21 cellular contexts compared by ENCODE assay signal in genomic region chr22:43431821-43432554, GRCh38. TPM values are rescaled to one million over a fixed set of nuclear protein-coding genes. Genes with fewer than 3 reads are reported as not detected.
DNase-seq lines count a peak whose midpoint lies in the region; ATAC-seq and TF ChIP-seq lines count a peak whose summit lies in the region.
"Had no signal": no experiment of that assay in that cellular context is flagged by ENCODE, and none has a peak within 500 bp of the region (broad histone marks: within the 10 kb centered on the region; RNA-seq: fewer than 3 reads in every experiment).

No MANE protein-coding gene starts in this region.

- TF ChIP-seq POLR2A in spleen (IDR thresholded peaks at IDR 0.05), result no peak

- H3K27ac Mint-ChIP-seq in stimulated activated naive CD8-positive, alpha-beta T cell treated with anti-CD3 and anti-CD28 coated beads, Interleukin-15, amount 100 ng/mL, for 72 hours, result peak overlapping the region; percentile 29 to 47
- H3K27ac Mint-ChIP-seq in endothelial cell (ENCODE audit: unreplicated experiment), result peak overlapping the region; percentile 4
- H3K27ac Mint-ChIP-seq: CD4-positive, alpha-beta T cell had no signal

- H3K4me1 ChIP-seq in spleen, result no peaks in the 10 kb centered on the region
- H3K4me1 ChIP-seq: A549, HAP-1 had no signal

- H3K27me3 ChIP-seq in spleen (replicated peaks in 1 of 7), result peaks cover 0 to 94% (median 14%) of the 10 kb centered on the region in 7 donors
- H3K27me3 ChIP-seq: BE2C had no signal

- H3K4me3 ChIP-seq in spleen, result no peak overlapping the region
- H3K4me3 ChIP-seq: A549; BLaER1 treated with 17β-estradiol and CSF1 and Interleukin-3, amounts not matched to agents 10 nM and 100 nM; HAP-1 had no signal

- ATAC-seq in stimulated activated naive CD8-positive, alpha-beta T cell treated with anti-CD3 and anti-CD28 coated beads, Interleukin-15, amount 100 ng/mL, for 72 hours, result no peak
- ATAC-seq in stimulated activated naive CD8-positive, alpha-beta T cell treated with anti-CD3 and anti-CD28 coated beads, Interleukin-15, Interleukin-2, amounts not matched to agents 100 U/mL and 50 U/mL, for 24 hours, result no peak
- ATAC-seq: A549 had no signal

- H3K27ac ChIP-seq in spleen, result no peak overlapping the region
- H3K27ac ChIP-seq: A549; BLaER1 treated with 17β-estradiol and CSF1 and Interleukin-3, amounts not matched to agents 10 nM and 100 nM had no signal

- H3K9me3 Mint-ChIP-seq in stimulated activated naive CD8-positive, alpha-beta T cell treated with anti-CD3 and anti-CD28 coated beads, Interleukin-15, amount 100 ng/mL, for 72 hours, result no peaks in the 10 kb centered on the region
- no peaks in the 10 kb centered on the region for H3K9me3 Mint-ChIP-seq in endothelial cell (ENCODE audit: unreplicated experiment)
- H3K9me3 Mint-ChIP-seq: CD14-positive monocyte; CD4-positive, alpha-beta T cell; CD8-positive, alpha-beta memory T cell had no signal

- no peaks in the 10 kb centered on the region for H3K36me3 ChIP-seq in spleen
- H3K36me3 ChIP-seq: BE2C; BLaER1 treated with 17β-estradiol and CSF1 and Interleukin-3, amounts not matched to agents 10 nM and 100 nM; HAP-1 had no signal

- intact Hi-C loops in spleen (cut with DNase I; ENCODE audit: low total_unique reads), result no loop called here

- 38 to 59% (median 45%) methylated on average over 8 of the region's 8 CpGs for WGBS in spleen, 5 donors

- no peak for DNase-seq in stimulated activated naive CD8-positive, alpha-beta T cell treated with anti-CD3 and anti-CD28 coated beads, Interleukin-15, amount 100 ng/mL, for 72 hours
- no peak for DNase-seq in stimulated activated naive CD8-positive, alpha-beta T cell treated with anti-CD3 and anti-CD28 coated beads, Interleukin-15, Interleukin-2, amounts not matched to agents 100 U/mL and 50 U/mL, for 24 hours
- DNase-seq in endothelial cell (ENCODE audit: low spot score) (no peak), spleen (peak; percentile 51), SIG-M5 (lab: John Stamatoyannopoulos, UW) (no peak), T-helper 9 cell (no peak)
- DNase-seq: 8988T; ACHN; AML-193; BE2C; CD4-positive, alpha-beta T cell; CD8-positive, alpha-beta memory T cell; DMS 273 treated with DMSO at 0.1 percent for 48 hours; DMS79; EL; GDM1; GOT3 had no signal

- H3K4me3 Mint-ChIP-seq in stimulated activated naive CD8-positive, alpha-beta T cell treated with anti-CD3 and anti-CD28 coated beads, Interleukin-15, amount 100 ng/mL, for 72 hours, result no peak overlapping the region
- H3K4me3 Mint-ChIP-seq in endothelial cell (ENCODE audit: unreplicated experiment), result peak overlapping the region; percentile 35
- H3K4me3 Mint-ChIP-seq: CD14-positive monocyte; CD4-positive, alpha-beta T cell; CD8-positive, alpha-beta memory T cell had no signal

- H3K4me1 Mint-ChIP-seq in stimulated activated naive CD8-positive, alpha-beta T cell treated with anti-CD3 and anti-CD28 coated beads, Interleukin-15, amount 100 ng/mL, for 72 hours, result no peaks in the 10 kb centered on the region
- H3K4me1 Mint-ChIP-seq in endothelial cell (ENCODE audit: unreplicated experiment), result peaks cover 3% of the 10 kb centered on the region
- H3K4me1 Mint-ChIP-seq: CD14-positive monocyte; CD8-positive, alpha-beta memory T cell had no signal

- no peaks in the 10 kb centered on the region for H3K36me3 Mint-ChIP-seq in endothelial cell (ENCODE audit: low read depth, unreplicated experiment)
- H3K36me3 Mint-ChIP-seq: CD14-positive monocyte; CD8-positive, alpha-beta memory T cell had no signal

- TF ChIP-seq CTCF in endothelial cell (IDR thresholded peaks at IDR 0.05; ENCODE audit: unreplicated experiment), result no peak
- no peak for TF ChIP-seq CTCF in spleen (IDR thresholded peaks at IDR 0.05 in 8 of 11, conservative IDR thresholded peaks at IDR 0.05 in 3 of 11)

- no peaks in the 10 kb centered on the region for H3K9me3 ChIP-seq in spleen
- H3K9me3 ChIP-seq: A549; BE2C; BLaER1 treated with 17β-estradiol and CSF1 and Interleukin-3, amounts not matched to agents 10 nM and 100 nM; HAP-1 had no signal

- peaks cover 60% of the 10 kb centered on the region for H3K27me3 Mint-ChIP-seq in stimulated activated naive CD8-positive, alpha-beta T cell treated with anti-CD3 and anti-CD28 coated beads, Interleukin-15, amount 100 ng/mL, for 72 hours
- peaks cover 20% of the 10 kb centered on the region for H3K27me3 Mint-ChIP-seq in endothelial cell (ENCODE audit: unreplicated experiment)

RNA-seq across cellular contexts. Expression of gene MPPED1, which starts 20.2 kb away (rescaled TPM):
- total RNA-seq in endothelial cell (ENCODE audit: unreplicated experiment) (0.18 TPM), spleen (under 1 TPM in 1 of 7 donors, not detected in 6; 0.13 TPM)
- under 1 TPM; 0.02 to 0.04 (median 0.03) TPM for polyA plus RNA-seq in spleen
- total RNA-seq: CD4-positive, alpha-beta T cell; CD8-positive, alpha-beta memory T cell had no signal
- polyA plus RNA-seq: A549; CD14-positive monocyte; CD8-positive, alpha-beta memory T cell had no signal
